ENCODE assay signal across 27 cellular contexts in genomic region chr9:136210276-136210675, GRCh38. TPM values are rescaled to one million over a fixed set of nuclear protein-coding genes. Genes with fewer than 3 reads are reported as not detected.
DNase-seq lines count a peak whose midpoint lies in the region; ATAC-seq and TF ChIP-seq lines count a peak whose summit lies in the region.
"Had no signal": no experiment of that assay in that cellular context is flagged by ENCODE, and none has a peak within 500 bp of the region (broad histone marks: within the 10 kb centered on the region; RNA-seq: fewer than 3 reads in every experiment).

No MANE protein-coding gene starts in this region.

- TF ChIP-seq CTCF in left ventricle myocardium inferior (IDR thresholded peaks at IDR 0.05; ENCODE audit: borderline replicate concordance) (no peak), WERI-Rb-1 (IDR thresholded peaks at IDR 0.05; ENCODE audit: low read depth, low read length) (no peak)

- peaks cover 0 to 5% (median 3%) of the 10 kb centered on the region in 5 donors for H3K27me3 Mint-ChIP-seq in naive thymus-derived CD4-positive, alpha-beta T cell

- no peak overlapping the region for H2AK5ac ChIP-seq in neuronal stem cell (ENCODE audit: low read depth, low read length)

- H3K23ac ChIP-seq in neuronal stem cell (ENCODE audit: low read depth, low read length, poor library complexity), result no peak overlapping the region

- no peak overlapping the region for H3K27ac Mint-ChIP-seq in naive thymus-derived CD4-positive, alpha-beta T cell
- H3K27ac Mint-ChIP-seq: CD14-positive monocyte; CD4-positive, alpha-beta memory T cell; CD8-positive, alpha-beta memory T cell had no signal

- CTCF ChIA-PET in naive thymus-derived CD4-positive, alpha-beta T cell (lab: Charles Lee), result no interaction called here

- no peak overlapping the region for H4K8ac ChIP-seq in neuronal stem cell (ENCODE audit: low read depth, low read length)

- H3K27ac ChIP-seq in left ventricle myocardium inferior (replicated peaks), result no peak overlapping the region
- H3K27ac ChIP-seq in WERI-Rb-1, result peak overlapping the region; percentile 98
- H3K27ac ChIP-seq in neuronal stem cell (replicated peaks; ENCODE audit: low read length), result no peak overlapping the region
- no peak overlapping the region for H3K27ac ChIP-seq in naive thymus-derived CD4-positive, alpha-beta T cell (ENCODE audit: low read depth, low read length)
- H3K27ac ChIP-seq: 22Rv1, BLaER1 had no signal

- POLR2A ChIA-PET in naive thymus-derived CD4-positive, alpha-beta T cell (lab: Charles Lee), result no interaction called here

- peak overlapping the region; percentile 56 for H2BK5ac ChIP-seq in neuronal stem cell (ENCODE audit: low read length)

- no peak overlapping the region for H3K4ac ChIP-seq in neuronal stem cell (ENCODE audit: low read length)

- no CpG with 5 or more reads among the region's 16 CpGs for WGBS in neuronal stem cell (ENCODE audit: extremely low coverage in 2 of 2, insufficient read length in 2 of 2, insufficient replicate concordance in 1 of 2), 2 donors

- peak; percentile 58 for DNase-seq in Right ventricle myocardium inferior (ENCODE audit: missing footprints)
- no peak for DNase-seq in left ventricle myocardium inferior
- no peak for DNase-seq in WERI-Rb-1
- DNase-seq in neuronal stem cell (ENCODE audit: low spot score), result no peak
- DNase-seq in effector CD8-positive, alpha-beta T cell (lab: John Stamatoyannopoulos, UW), result no peak
- DNase-seq in naive thymus-derived CD4-positive, alpha-beta T cell, result no peak
- DNase-seq: ACHN; BE2C; C1 segment of cervical spinal cord; CD4-positive, alpha-beta memory T cell; CD4-positive, CD25-positive, alpha-beta regulatory T cell; CD8-positive, alpha-beta memory T cell; COR-L47; DMS 273 treated with DMSO at 0.1 percent for 48 hours; DMS153; DMS53; DMS79; DND-41; EL; GDM1 had no signal

- no peak overlapping the region for H2BK15ac ChIP-seq in neuronal stem cell (ENCODE audit: low read length)

- peaks cover 0 to 3% (median 0%) of the 10 kb centered on the region in 7 donors for H3K4me1 Mint-ChIP-seq in naive thymus-derived CD4-positive, alpha-beta T cell

- H3K36me3 ChIP-seq in left ventricle myocardium inferior (peaks cover 63% of the 10 kb centered on the region), WERI-Rb-1 (peaks cover 88% of the 10 kb centered on the region), neuronal stem cell (replicated peaks in 1 of 2; ENCODE audit: control insufficient read depth in 2 of 2, insufficient read depth in 2 of 2, low read length in 2 of 2) (peaks cover 32 to 76% of the 10 kb centered on the region in 2 donors)
- peaks cover 0 to 67% (median 4%) of the 10 kb centered on the region in 3 experiments for H3K36me3 ChIP-seq in naive thymus-derived CD4-positive, alpha-beta T cell (ENCODE audit: control insufficient read depth in 2 of 3, insufficient read depth in 3 of 3, low read length in 3 of 3)

- H3K4me1 ChIP-seq in left ventricle myocardium inferior (no peaks in the 10 kb centered on the region), neuronal stem cell (ENCODE audit: control insufficient read depth in 2 of 2, insufficient read depth in 1 of 2, low read depth in 1 of 2, low read length in 2 of 2) (peaks cover 0 to under 1% of the 10 kb centered on the region in 2 donors)
- no peaks in the 10 kb centered on the region for H3K4me1 ChIP-seq in naive thymus-derived CD4-positive, alpha-beta T cell (ENCODE audit: control insufficient read depth in 2 of 2, insufficient read depth in 2 of 2, low read length in 2 of 2)

- H3K4me3 Mint-ChIP-seq in naive thymus-derived CD4-positive, alpha-beta T cell, result no peak overlapping the region
- H3K4me3 Mint-ChIP-seq: CD14-positive monocyte; CD4-positive, alpha-beta memory T cell; CD4-positive, CD25-positive, alpha-beta regulatory T cell; CD8-positive, alpha-beta memory T cell had no signal

- H3K9me3 Mint-ChIP-seq in naive thymus-derived CD4-positive, alpha-beta T cell, result peaks cover 0 to 4% (median 0%) of the 10 kb centered on the region in 11 donors
- H3K9me3 Mint-ChIP-seq: CD4-positive, alpha-beta memory T cell had no signal

- H3K27me3 ChIP-seq in left ventricle myocardium inferior (ENCODE audit: low read depth), result peaks cover 5% of the 10 kb centered on the region
- H3K27me3 ChIP-seq in WERI-Rb-1 (ENCODE audit: insufficient read depth, low read depth, severe bottlenecking), result no peaks in the 10 kb centered on the region
- H3K27me3 ChIP-seq in neuronal stem cell (ENCODE audit: control insufficient read depth in 3 of 3, insufficient read depth in 3 of 3, low read depth in 1 of 3, low read length in 3 of 3), result peaks cover 0 to 7% (median 6%) of the 10 kb centered on the region in 3 experiments
- no peaks in the 10 kb centered on the region for H3K27me3 ChIP-seq in naive thymus-derived CD4-positive, alpha-beta T cell (ENCODE audit: control insufficient read depth in 2 of 2, insufficient read depth in 2 of 2, low read length in 2 of 2)
- H3K27me3 ChIP-seq: BE2C had no signal

- H3K9ac ChIP-seq in neuronal stem cell (ENCODE audit: low read depth, low read length, poor library complexity), result no peak overlapping the region
- H3K9ac ChIP-seq: BLaER1 had no signal

- H2BK120ac ChIP-seq in neuronal stem cell (ENCODE audit: low read depth, low read length), result no peak overlapping the region

- ATAC-seq in Right ventricle myocardium inferior, result no peak
- ATAC-seq in naive thymus-derived CD4-positive, alpha-beta T cell, result no peak
- ATAC-seq: GM12878 had no signal

- H3K4me2 ChIP-seq in neuronal stem cell (ENCODE audit: insufficient read depth, low read length, poor library complexity, severe bottlenecking), result no peak overlapping the region
- H3K4me2 ChIP-seq: BLaER1 had no signal

- no peak overlapping the region for H2BK12ac ChIP-seq in neuronal stem cell (ENCODE audit: low read length)

- H3K4me3 ChIP-seq in left ventricle myocardium inferior, result no peak overlapping the region
- no peak overlapping the region for H3K4me3 ChIP-seq in WERI-Rb-1 (ENCODE audit: low read depth, low read length)
- H3K4me3 ChIP-seq in neuronal stem cell (ENCODE audit: low read length in 2 of 2), result no peak overlapping the region
- H3K4me3 ChIP-seq in naive thymus-derived CD4-positive, alpha-beta T cell (ENCODE audit: low read length), result no peak overlapping the region
- H3K4me3 ChIP-seq: BLaER1, GM12878 had no signal

- intact Hi-C loops in Right ventricle myocardium inferior (cut with DNase I), result no loop called here
- intact Hi-C loops in left ventricle myocardium inferior (cut with micrococcal nuclease), result no loop called here
- intact Hi-C loops in naive thymus-derived CD4-positive, alpha-beta T cell (cut with micrococcal nuclease), result no loop called here

- no peak overlapping the region for H4K91ac ChIP-seq in neuronal stem cell (ENCODE audit: low read depth, low read length, poor library complexity)

- H3K18ac ChIP-seq in neuronal stem cell (ENCODE audit: low read length), result no peak overlapping the region

- peaks cover 7 to 52% (median 29%) of the 10 kb centered on the region in 5 donors for H3K36me3 Mint-ChIP-seq in naive thymus-derived CD4-positive, alpha-beta T cell

- no peak overlapping the region for H2AFZ ChIP-seq in neuronal stem cell (ENCODE audit: low read length)

- no peaks in the 10 kb centered on the region for H3K9me3 ChIP-seq in left ventricle myocardium inferior (replicated peaks)
- H3K9me3 ChIP-seq in WERI-Rb-1 (ENCODE audit: severe bottlenecking), result peaks cover 4% of the 10 kb centered on the region
- peaks cover 0 to 3% of the 10 kb centered on the region in 2 donors for H3K9me3 ChIP-seq in neuronal stem cell (replicated peaks in 1 of 2; ENCODE audit: control insufficient read depth in 2 of 2, insufficient read depth in 1 of 2, low read depth in 1 of 2, low read length in 2 of 2)
- no peaks in the 10 kb centered on the region for H3K9me3 ChIP-seq in naive thymus-derived CD4-positive, alpha-beta T cell (ENCODE audit: control insufficient read depth in 2 of 3, low read length in 3 of 3)
- H3K9me3 ChIP-seq: BE2C had no signal

- H3K14ac ChIP-seq in neuronal stem cell (ENCODE audit: low read length), result no peak overlapping the region

- H3K79me1 ChIP-seq in neuronal stem cell (ENCODE audit: low read depth, low read length), result peaks cover 2% of the 10 kb centered on the region

RNA-seq across cellular contexts. Expression of gene LHX3, which starts 5.3 kb away (rescaled TPM):
- total RNA-seq in Right ventricle myocardium inferior, result not detected
- not detected for total RNA-seq in left ventricle myocardium inferior
- not detected for polyA plus RNA-seq in neuronal stem cell (2013, experiment 1 of 2)
- not detected for polyA plus RNA-seq in neuronal stem cell (2013, experiment 2 of 2)
- under 1 TPM in 2 of 5 experiments, not detected in 3; 0.15 to 0.21 TPM for total RNA-seq in naive thymus-derived CD4-positive, alpha-beta T cell
- not detected for polyA plus RNA-seq in naive thymus-derived CD4-positive, alpha-beta T cell
- total RNA-seq: CD4-positive, alpha-beta memory T cell; CD4-positive, CD25-positive, alpha-beta regulatory T cell; CD8-positive, alpha-beta memory T cell; Daoy; G401; GM12878 had no signal
- polyA plus RNA-seq: AG04450; CD14-positive monocyte; CD4-positive, alpha-beta memory T cell; CD4-positive, CD25-positive, alpha-beta regulatory T cell; CD8-positive, alpha-beta memory T cell; GM12878 had no signal

RNA-seq across cellular contexts. Expression of gene QSOX2, which starts 35.3 kb away (rescaled TPM):
- 8.3 TPM for total RNA-seq in Right ventricle myocardium inferior
- 8.0 TPM for total RNA-seq in left ventricle myocardium inferior
- 11.3 TPM for polyA plus RNA-seq in neuronal stem cell (2013, experiment 1 of 2)
- polyA plus RNA-seq in neuronal stem cell (2013, experiment 2 of 2), result 11.5 TPM
- 10 to 100 TPM; 11.5 to 15.9 (median 12.0) TPM for total RNA-seq in naive thymus-derived CD4-positive, alpha-beta T cell
- polyA plus RNA-seq in naive thymus-derived CD4-positive, alpha-beta T cell, result under 1 TPM; 0.26 to 0.52 TPM
